ENCODE assay signal across 9 cellular contexts in the genomic region with DNA sequence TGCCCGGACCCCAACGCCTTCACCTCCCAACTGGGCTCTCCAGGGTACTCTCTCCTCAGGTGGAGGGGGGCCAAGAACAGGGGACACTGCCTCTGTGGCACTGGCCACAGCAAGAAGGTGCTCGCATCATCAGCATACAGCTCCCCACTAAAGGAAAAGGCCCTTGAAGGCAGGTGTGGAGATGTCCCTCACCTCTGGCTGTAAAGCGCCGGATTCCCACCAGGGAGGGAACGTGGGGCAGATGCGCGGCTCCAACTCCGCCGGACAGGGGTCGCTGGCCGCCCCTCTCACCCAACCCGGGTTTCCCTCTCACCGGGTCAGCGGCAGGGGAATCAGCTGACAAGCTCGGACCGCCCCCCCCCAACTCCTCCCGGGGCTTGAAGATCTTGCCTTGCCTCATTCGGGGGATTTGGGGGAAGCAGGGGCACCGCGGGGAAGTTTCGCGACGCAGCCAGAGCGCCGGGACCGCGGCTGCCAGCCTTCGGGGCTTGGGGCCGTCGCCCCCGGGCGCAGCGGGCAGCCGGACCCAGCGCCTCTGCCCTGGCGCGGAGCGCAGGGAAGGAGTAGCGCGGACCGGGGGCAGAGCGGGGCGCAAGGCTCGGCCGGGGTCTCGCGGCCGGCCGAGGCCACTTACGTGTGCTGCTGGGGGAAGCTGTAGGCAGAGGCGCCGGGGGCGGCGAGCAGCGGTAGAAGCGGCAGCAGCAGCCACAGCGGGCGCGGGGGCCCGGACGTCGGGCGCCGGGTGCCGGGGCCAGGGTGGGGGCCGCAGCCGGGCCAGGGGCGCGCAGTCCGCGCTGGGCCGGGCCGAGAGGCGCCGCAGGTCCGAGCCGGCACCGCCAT. TPM values are rescaled to one million over a fixed set of nuclear protein-coding genes. Genes with fewer than 3 reads are reported as not detected.
DNase-seq lines count a peak whose midpoint lies in the region; ATAC-seq, FAIRE-seq and TF ChIP-seq lines count a peak whose summit lies in the region.
"Had no signal": no experiment of that assay in that cellular context is flagged by ENCODE, and none has a peak within 500 bp of the region (broad histone marks: within the 10 kb centered on the region; RNA-seq: fewer than 3 reads in every experiment).

No MANE protein-coding gene starts in this region.

- ATAC-seq in T-cell (replicated peaks in 1 of 4) (peak; percentile 30 to 57 (median 48)), HG03460 (IDR thresholded peaks at IDR 0.05; ENCODE audit: unreplicated experiment) (no peak), HG02981 (IDR thresholded peaks at IDR 0.05; ENCODE audit: unreplicated experiment) (no peak)

- POLR2A ChIA-PET in T-cell (lab: Charles Lee): interaction anchor here in 1 of 2 donors (0.7 to 1.2 kb wide), 2 partner anchors 9 to 16 kb away, joined by 3 read pairs; no protein-coding TSS in a partner anchor

- H3K36me3 Mint-ChIP-seq in T-cell (no peaks in the 10 kb centered on the region), progenitor cell of endocrine pancreas (ENCODE audit: insufficient read depth) (no peaks in the 10 kb centered on the region)

- in situ Hi-C loops in GM13977 (cut with MboI; ENCODE audit: low pct_unique_long_range_greater_than_20kb, low sequenced_read_pairs, unreplicated experiment): no loop called here

- CTCF ChIA-PET in T-cell (lab: Charles Lee): no interaction called here

- H3K4me3 Mint-ChIP-seq in T-cell (peak overlapping the region; percentile 68 to 77 (median 74)), progenitor cell of endocrine pancreas (ENCODE audit: low read depth) (peak overlapping the region; percentile 69)

- H3K9me3 Mint-ChIP-seq in T-cell (no peaks in the 10 kb centered on the region), progenitor cell of endocrine pancreas (ENCODE audit: low read depth) (no peaks in the 10 kb centered on the region)

- peak; percentile 45 for DNase-seq in GM13977 (ENCODE audit: low spot score)
- peak in 9 of 34 experiments; percentile 2 to 27 (median 10) for DNase-seq in T-cell
- peak; percentile 44 to 45 for DNase-seq in frontal cortex (ENCODE audit: low spot score in 2 of 2)
- DNase-seq in progenitor cell of endocrine pancreas (ENCODE audit: low spot score, unreplicated experiment): peak; percentile 35
- DNase-seq in RKO (ENCODE audit: low spot score): no peak
- DNase-seq in hippocampal formation (lab: John Stamatoyannopoulos, UW): no peak

- TF ChIP-seq CTCF in GM13977 (IDR thresholded peaks at IDR 0.05; ENCODE audit: extremely low read depth, insufficient read depth, missing control alignments) (no peak), progenitor cell of endocrine pancreas (IDR thresholded peaks at IDR 0.05; ENCODE audit: unreplicated experiment) (peak; percentile 42)

- H3K4me1 Mint-ChIP-seq in T-cell (peaks cover 8 to 10% (median 10%) of the 10 kb centered on the region in 3 donors), progenitor cell of endocrine pancreas (ENCODE audit: low read depth) (peaks cover 6% of the 10 kb centered on the region)

- FAIRE-seq in frontal cortex (lab: Jason Lieb, UNC): no peak

- H3K27ac Mint-ChIP-seq in T-cell (no peak overlapping the region), progenitor cell of endocrine pancreas (no peak overlapping the region)

- H3K27me3 Mint-ChIP-seq in T-cell (peaks cover 13 to 43% of the 10 kb centered on the region in 2 donors), progenitor cell of endocrine pancreas (peaks cover 62% of the 10 kb centered on the region)

RNA-seq across cellular contexts. Expression of gene CACNA2D2, which starts 0.6 kb away (rescaled TPM):
- 1 to 10 TPM; 2.6 to 8.9 (median 4.1) TPM for total RNA-seq in T-cell
- 2.4 TPM for total RNA-seq in frontal cortex
- total RNA-seq in progenitor cell of endocrine pancreas: 5.5 and 6.9 TPM in 2 replicates
- total RNA-seq: myocyte had no signal

Comparison
In these comparisons a context has a peak if more than half of its experiments do, and no peak if none do; other contexts are left out.
1. DNase-seq: peak in GM13977 (single experiment), frontal cortex (2 of 2) and progenitor cell of endocrine pancreas (single experiment); none in RKO (single experiment) and hippocampal formation (0 of 2).
2. ATAC-seq: peak in T-cell (4 of 4); none in HG03460 (single experiment) and HG02981 (single experiment).